Comparison of ENCODE assay signal across 1 cellular context in the genomic region with DNA sequence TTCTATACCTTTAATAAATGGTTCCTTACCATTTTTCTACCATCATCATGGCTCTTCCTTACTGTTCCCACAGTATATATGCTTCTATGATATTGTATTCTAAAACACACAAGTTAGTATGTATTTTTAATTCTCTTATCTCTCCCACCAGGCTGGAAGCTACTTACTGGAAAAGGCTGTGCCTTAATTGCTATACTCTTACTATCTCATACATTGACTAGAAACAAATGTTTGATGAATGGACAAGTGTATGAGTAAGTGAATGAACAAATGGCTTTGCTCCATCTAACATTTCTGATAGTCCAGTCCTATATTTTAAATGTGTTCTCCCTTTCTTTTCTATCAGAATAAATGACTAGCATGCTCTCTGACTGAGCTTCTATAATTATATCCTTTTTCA.
TF ChIP-seq lines count a peak whose summit lies in the region.

No MANE protein-coding gene starts in this region.

TF ChIP-seq in K562, 482 proteins besides CTCF, POLR2A, EP300 and RAD21 (continued from another document and continues in another):
- TF ChIP-seq PHF8 (IDR thresholded peaks at IDR 0.05; ENCODE audit: borderline replicate concordance, low read length) (no peak), FOXK2 (conservative IDR thresholded peaks at IDR 0.05 in 1 of 2, IDR thresholded peaks at IDR 0.05 in 1 of 2; ENCODE audit: low read depth in 2 of 2) (no peak), DPF2 (IDR thresholded peaks at IDR 0.05) (peak; percentile 40; the same call in 1 of the 2 replicates), SMARCA4 (IDR thresholded peaks at IDR 0.05) (peak; percentile 44; the same call in 1 of the 2 replicates), ZNF766 (CRISPR knock-in tag; conservative IDR thresholded peaks at IDR 0.05) (no peak), ZNF583 (CRISPR knock-in tag; IDR thresholded peaks at IDR 0.05) (no peak), ZNF224 (CRISPR knock-in tag; IDR thresholded peaks at IDR 0.05) (no peak), ADNP (tag; IDR thresholded peaks at IDR 0.05) (no peak), FIP1L1 (IDR thresholded peaks at IDR 0.05; ENCODE audit: low read depth, low read length, poor library complexity, severe bottlenecking) (no peak), ZBTB11 (CRISPR knock-in tag; IDR thresholded peaks at IDR 0.05) (no peak), HDAC1 (IDR thresholded peaks at IDR 0.05) (no peak), NR1H2 (CRISPR knock-in tag; IDR thresholded peaks at IDR 0.05) (no peak), ZNF23 (CRISPR knock-in tag; IDR thresholded peaks at IDR 0.05) (no peak), ZNF24 (IDR thresholded peaks at IDR 0.05) (peak; percentile 61; the same call in 1 of the 2 replicates), THRAP3 (IDR thresholded peaks at IDR 0.05; ENCODE audit: borderline replicate concordance) (no peak), FOXA1 (IDR thresholded peaks at IDR 0.05; ENCODE audit: borderline replicate concordance) (no peak), TAL1 (IDR thresholded peaks at IDR 0.05) (peak; percentile 60), MCM7 (IDR thresholded peaks at IDR 0.05) (no peak), MAZ (CRISPR knock-in tag; conservative IDR thresholded peaks at IDR 0.05 in 1 of 2, IDR thresholded peaks at IDR 0.05 in 1 of 2) (no peak), PML (IDR thresholded peaks at IDR 0.05; ENCODE audit: low read length) (no peak), HINFP (tag; conservative IDR thresholded peaks at IDR 0.05; ENCODE audit: low read depth) (no peak), ZNF696 (CRISPR knock-in tag; conservative IDR thresholded peaks at IDR 0.05) (no peak), KLF6 (CRISPR knock-in tag; IDR thresholded peaks at IDR 0.05; ENCODE audit: borderline replicate concordance) (no peak), ZNF143 (CRISPR knock-in tag; IDR thresholded peaks at IDR 0.05) (no peak), HBP1 (CRISPR knock-in tag; IDR thresholded peaks at IDR 0.05) (no peak), PTBP1 (IDR thresholded peaks at IDR 0.05; ENCODE audit: low read depth, low read length) (no peak), RBM34 (IDR thresholded peaks at IDR 0.05; ENCODE audit: borderline replicate concordance, insufficient read depth, low read length) (no peak), SNRNP70 (optimal IDR thresholded peaks at IDR 0.05; ENCODE audit: low read depth, low read length) (no peak), RBM17 (IDR thresholded peaks at IDR 0.05; ENCODE audit: borderline replicate concordance, low read depth, low read length) (no peak), STAT5A (IDR thresholded peaks at IDR 0.05; ENCODE audit: borderline replicate concordance, low read length) (0 out of 2 replicates have a peak, but pooled peaks have one; percentile 18), ZNF134 (CRISPR knock-in tag; conservative IDR thresholded peaks at IDR 0.05) (no peak), MAFK (IDR thresholded peaks at IDR 0.05; ENCODE audit: low read length) (no peak), LARP7 (IDR thresholded peaks at IDR 0.05) (no peak), PHF21A (IDR thresholded peaks at IDR 0.05; ENCODE audit: borderline replicate concordance, low read depth) (no peak), ARID1B (IDR thresholded peaks at IDR 0.05) (peak; percentile 71), ZNF316 (IDR thresholded peaks at IDR 0.05) (no peak), ATF3 (IDR thresholded peaks at IDR 0.05) (no peak), ATF3 (CRISPR knock-in tag; conservative IDR thresholded peaks at IDR 0.05) (no peak), ZZZ3 (IDR thresholded peaks at IDR 0.05) (no peak), GATA2 (CRISPR knock-in tag; IDR thresholded peaks at IDR 0.05) (no peak), PURB (CRISPR knock-in tag; IDR thresholded peaks at IDR 0.05; ENCODE audit: low read depth) (no peak), SIX5 (IDR thresholded peaks at IDR 0.05; ENCODE audit: borderline replicate concordance in 1 of 2, insufficient read depth in 1 of 2, low read depth in 1 of 2, low read length in 2 of 2) (no peak), ZNF445 (CRISPR knock-in tag; IDR thresholded peaks at IDR 0.05; ENCODE audit: low read depth) (no peak), HCFC1 (IDR thresholded peaks at IDR 0.05; ENCODE audit: low read depth, low read length) (no peak), CHD2 (IDR thresholded peaks at IDR 0.05; ENCODE audit: low read depth, low read length) (no peak), XRCC3 (IDR thresholded peaks at IDR 0.05) (no peak), TRIM28 (IDR thresholded peaks at IDR 0.05) (no peak), CBFA2T2 (conservative IDR thresholded peaks at IDR 0.05) (peak; percentile 50; the same call in 1 of the 2 replicates), RHOXF2B (CRISPR knock-in tag; conservative IDR thresholded peaks at IDR 0.05) (no peak), SREBF1 (IDR thresholded peaks at IDR 0.05; ENCODE audit: borderline replicate concordance, low read depth, low read length) (no peak)
- TF ChIP-seq, protein P1, sequence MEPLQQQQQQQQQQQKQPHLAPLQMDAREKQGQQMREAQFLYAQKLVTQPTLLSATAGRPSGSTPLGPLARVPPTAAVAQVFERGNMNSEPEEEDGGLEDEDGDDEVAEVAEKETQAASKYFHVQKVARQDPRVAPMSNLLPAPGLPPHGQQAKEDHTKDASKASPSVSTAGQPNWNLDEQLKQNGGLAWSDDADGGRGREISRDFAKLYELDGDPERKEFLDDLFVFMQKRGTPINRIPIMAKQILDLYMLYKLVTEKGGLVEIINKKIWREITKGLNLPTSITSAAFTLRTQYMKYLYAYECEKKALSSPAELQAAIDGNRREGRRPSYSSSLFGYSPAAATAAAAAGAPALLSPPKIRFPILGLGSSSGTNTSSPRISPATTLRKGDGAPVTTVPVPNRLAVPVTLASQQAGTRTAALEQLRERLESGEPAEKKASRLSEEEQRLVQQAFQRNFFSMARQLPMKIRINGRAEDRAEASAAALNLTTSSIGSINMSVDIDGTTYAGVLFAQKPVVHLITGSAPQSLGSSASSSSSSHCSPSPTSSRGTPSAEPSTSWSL (CRISPR knock-in tag; IDR thresholded peaks at IDR 0.05; ENCODE audit: borderline replicate concordance): no peak
- TF ChIP-seq, protein P2, sequence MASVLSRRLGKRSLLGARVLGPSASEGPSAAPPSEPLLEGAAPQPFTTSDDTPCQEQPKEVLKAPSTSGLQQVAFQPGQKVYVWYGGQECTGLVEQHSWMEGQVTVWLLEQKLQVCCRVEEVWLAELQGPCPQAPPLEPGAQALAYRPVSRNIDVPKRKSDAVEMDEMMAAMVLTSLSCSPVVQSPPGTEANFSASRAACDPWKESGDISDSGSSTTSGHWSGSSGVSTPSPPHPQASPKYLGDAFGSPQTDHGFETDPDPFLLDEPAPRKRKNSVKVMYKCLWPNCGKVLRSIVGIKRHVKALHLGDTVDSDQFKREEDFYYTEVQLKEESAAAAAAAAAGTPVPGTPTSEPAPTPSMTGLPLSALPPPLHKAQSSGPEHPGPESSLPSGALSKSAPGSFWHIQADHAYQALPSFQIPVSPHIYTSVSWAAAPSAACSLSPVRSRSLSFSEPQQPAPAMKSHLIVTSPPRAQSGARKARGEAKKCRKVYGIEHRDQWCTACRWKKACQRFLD (CRISPR knock-in tag; IDR thresholded peaks at IDR 0.05): no peak
- TF ChIP-seq, protein P3, sequence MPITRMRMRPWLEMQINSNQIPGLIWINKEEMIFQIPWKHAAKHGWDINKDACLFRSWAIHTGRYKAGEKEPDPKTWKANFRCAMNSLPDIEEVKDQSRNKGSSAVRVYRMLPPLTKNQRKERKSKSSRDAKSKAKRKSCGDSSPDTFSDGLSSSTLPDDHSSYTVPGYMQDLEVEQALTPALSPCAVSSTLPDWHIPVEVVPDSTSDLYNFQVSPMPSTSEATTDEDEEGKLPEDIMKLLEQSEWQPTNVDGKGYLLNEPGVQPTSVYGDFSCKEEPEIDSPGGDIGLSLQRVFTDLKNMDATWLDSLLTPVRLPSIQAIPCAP (CRISPR knock-in tag; IDR thresholded peaks at IDR 0.05; ENCODE audit: borderline replicate concordance): no peak
- TF ChIP-seq, protein P4, sequence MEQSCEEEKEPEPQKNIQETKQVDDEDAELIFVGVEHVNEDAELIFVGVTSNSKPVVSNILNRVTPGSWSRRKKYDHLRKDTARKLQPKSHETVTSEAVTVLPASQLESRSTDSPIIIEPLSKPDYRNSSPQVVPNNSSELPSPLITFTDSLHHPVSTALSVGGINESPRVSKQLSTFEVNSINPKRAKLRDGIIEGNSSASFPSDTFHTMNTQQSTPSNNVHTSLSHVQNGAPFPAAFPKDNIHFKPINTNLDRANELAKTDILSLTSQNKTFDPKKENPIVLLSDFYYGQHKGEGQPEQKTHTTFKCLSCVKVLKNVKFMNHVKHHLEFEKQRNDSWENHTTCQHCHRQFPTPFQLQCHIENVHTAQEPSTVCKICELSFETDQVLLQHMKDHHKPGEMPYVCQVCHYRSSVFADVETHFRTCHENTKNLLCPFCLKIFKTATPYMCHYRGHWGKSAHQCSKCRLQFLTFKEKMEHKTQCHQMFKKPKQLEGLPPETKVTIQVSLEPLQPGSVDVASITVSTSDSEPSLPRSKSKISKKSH (CRISPR knock-in tag; IDR thresholded peaks at IDR 0.05): no peak
- TF ChIP-seq, protein P5, sequence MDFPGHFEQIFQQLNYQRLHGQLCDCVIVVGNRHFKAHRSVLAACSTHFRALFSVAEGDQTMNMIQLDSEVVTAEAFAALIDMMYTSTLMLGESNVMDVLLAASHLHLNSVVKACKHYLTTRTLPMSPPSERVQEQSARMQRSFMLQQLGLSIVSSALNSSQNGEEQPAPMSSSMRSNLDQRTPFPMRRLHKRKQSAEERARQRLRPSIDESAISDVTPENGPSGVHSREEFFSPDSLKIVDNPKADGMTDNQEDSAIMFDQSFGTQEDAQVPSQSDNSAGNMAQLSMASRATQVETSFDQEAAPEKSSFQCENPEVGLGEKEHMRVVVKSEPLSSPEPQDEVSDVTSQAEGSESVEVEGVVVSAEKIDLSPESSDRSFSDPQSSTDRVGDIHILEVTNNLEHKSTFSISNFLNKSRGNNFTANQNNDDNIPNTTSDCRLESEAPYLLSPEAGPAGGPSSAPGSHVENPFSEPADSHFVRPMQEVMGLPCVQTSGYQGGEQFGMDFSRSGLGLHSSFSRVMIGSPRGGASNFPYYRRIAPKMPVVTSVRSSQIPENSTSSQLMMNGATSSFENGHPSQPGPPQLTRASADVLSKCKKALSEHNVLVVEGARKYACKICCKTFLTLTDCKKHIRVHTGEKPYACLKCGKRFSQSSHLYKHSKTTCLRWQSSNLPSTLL (IDR thresholded peaks at IDR 0.05): no peak
- TF ChIP-seq, protein P6, sequence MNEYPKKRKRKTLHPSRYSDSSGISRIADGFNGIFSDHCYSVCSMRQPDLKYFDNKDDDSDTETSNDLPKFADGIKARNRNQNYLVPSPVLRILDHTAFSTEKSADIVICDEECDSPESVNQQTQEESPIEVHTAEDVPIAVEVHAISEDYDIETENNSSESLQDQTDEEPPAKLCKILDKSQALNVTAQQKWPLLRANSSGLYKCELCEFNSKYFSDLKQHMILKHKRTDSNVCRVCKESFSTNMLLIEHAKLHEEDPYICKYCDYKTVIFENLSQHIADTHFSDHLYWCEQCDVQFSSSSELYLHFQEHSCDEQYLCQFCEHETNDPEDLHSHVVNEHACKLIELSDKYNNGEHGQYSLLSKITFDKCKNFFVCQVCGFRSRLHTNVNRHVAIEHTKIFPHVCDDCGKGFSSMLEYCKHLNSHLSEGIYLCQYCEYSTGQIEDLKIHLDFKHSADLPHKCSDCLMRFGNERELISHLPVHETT (CRISPR knock-in tag; conservative IDR thresholded peaks at IDR 0.05 in 1 of 2, IDR thresholded peaks at IDR 0.05 in 1 of 2): no peak
